17 cellular contexts compared by ENCODE assay signal in genomic region chr10:60043561-60043960, GRCh38.
DNase-seq lines count a peak whose midpoint lies in the region; ATAC-seq and TF ChIP-seq lines count a peak whose summit lies in the region.
"Had no signal": no experiment of that assay in that cellular context is flagged by ENCODE, and none has a peak within 500 bp of the region (broad histone marks: within the 10 kb centered on the region; RNA-seq: fewer than 3 reads in every experiment).

No MANE protein-coding gene starts in this region.

- ATAC-seq in GM23338 (peak; percentile 44), left lung (peak; percentile 68)

- intact Hi-C loops in left lung (cut with DNase I) (no loop called here), left ventricle myocardium inferior (cut with micrococcal nuclease) (no loop called here)

- no peaks in the 10 kb centered on the region for H4K20me1 ChIP-seq in GM23338 (replicated peaks; ENCODE audit: insufficient read depth)

- H3K27ac Mint-ChIP-seq in GM23338 (no peak overlapping the region), immature natural killer cell (no peak overlapping the region)

- H3K27me3 Mint-ChIP-seq in GM23338 (ENCODE audit: insufficient read depth, low read depth, poor library complexity) (no peaks in the 10 kb centered on the region), immature natural killer cell (ENCODE audit: low read depth in 3 of 3) (no peaks in the 10 kb centered on the region)

- no peak for TF ChIP-seq CTCF in GM23338 (conservative IDR thresholded peaks at IDR 0.05; ENCODE audit: low read depth in 2 of 2)
- no peak for TF ChIP-seq CTCF in left lung (IDR thresholded peaks at IDR 0.05)
- no peak for TF ChIP-seq CTCF in left ventricle myocardium inferior (IDR thresholded peaks at IDR 0.05; ENCODE audit: borderline replicate concordance)
- TF ChIP-seq CTCF in suprapubic skin (IDR thresholded peaks at IDR 0.05): no peak

- H3K4me1 Mint-ChIP-seq in GM23338 (peaks cover 34% of the 10 kb centered on the region), immature natural killer cell (no peaks in the 10 kb centered on the region)

- no peak overlapping the region for H3K4me3 Mint-ChIP-seq in GM23338
- H3K4me3 Mint-ChIP-seq in immature natural killer cell: no peak overlapping the region

- no peaks in the 10 kb centered on the region for H3K79me2 ChIP-seq in GM23338 (replicated peaks; ENCODE audit: insufficient read depth)

- 81% methylated on average over 3 of the region's 3 CpGs for WGBS in suprapubic skin

- H3K4me1 ChIP-seq in GM23338 (ENCODE audit: insufficient read depth): peaks cover 22% of the 10 kb centered on the region
- H3K4me1 ChIP-seq in adipocyte (ENCODE audit: control insufficient read depth, insufficient read depth, low read length): peaks cover 39% of the 10 kb centered on the region
- peaks cover 8 to 21% of the 10 kb centered on the region in 2 donors for H3K4me1 ChIP-seq in left lung
- H3K4me1 ChIP-seq in left ventricle myocardium inferior: no peaks in the 10 kb centered on the region
- peaks cover 20% of the 10 kb centered on the region for H3K4me1 ChIP-seq in suprapubic skin

- H3K9me3 Mint-ChIP-seq in GM23338 (no peaks in the 10 kb centered on the region), immature natural killer cell (no peaks in the 10 kb centered on the region)

- H3F3A ChIP-seq in GM23338 (replicated peaks; ENCODE audit: low read depth): no peaks in the 10 kb centered on the region

- no peaks in the 10 kb centered on the region for H3K27me3 ChIP-seq in GM23338 (ENCODE audit: insufficient read depth)
- no peaks in the 10 kb centered on the region for H3K27me3 ChIP-seq in adipocyte (replicated peaks; ENCODE audit: control insufficient read depth, insufficient read depth, low read length)
- no peaks in the 10 kb centered on the region for H3K27me3 ChIP-seq in left lung
- no peaks in the 10 kb centered on the region for H3K27me3 ChIP-seq in left ventricle myocardium inferior (ENCODE audit: low read depth)
- no peaks in the 10 kb centered on the region for H3K27me3 ChIP-seq in suprapubic skin

- H3K36me3 Mint-ChIP-seq in GM23338 (ENCODE audit: low read depth) (no peaks in the 10 kb centered on the region; the same call in 2 of the 3 replicates), immature natural killer cell (no peaks in the 10 kb centered on the region)

- H3K4me3 ChIP-seq in GM23338 (no peak overlapping the region), adipocyte (ENCODE audit: low read length) (no peak overlapping the region), left lung (no peak overlapping the region), left ventricle myocardium inferior (no peak overlapping the region), suprapubic skin (no peak overlapping the region)

- H3K27ac ChIP-seq in GM23338 (ENCODE audit: low read depth) (no peak overlapping the region; the same call in 1 of the 2 replicates), left lung (peak overlapping the region in 1 of 2 donors; percentile 15), substantia nigra (ENCODE audit: low read depth, low read length, poor library complexity, severe bottlenecking) (peak overlapping the region; percentile 14), left ventricle myocardium inferior (replicated peaks) (no peak overlapping the region), suprapubic skin (no peak overlapping the region)

- peak overlapping the region; percentile 35 for H3K9ac ChIP-seq in adipocyte (ENCODE audit: low read length)

- H2AFZ ChIP-seq in GM23338: no peak overlapping the region

- no peak for TF ChIP-seq POLR2A in suprapubic skin (IDR thresholded peaks at IDR 0.05)

- TF ChIP-seq EP300 in suprapubic skin (IDR thresholded peaks at IDR 0.05): no peak

- H3K4me2 ChIP-seq in GM23338: peak overlapping the region; percentile 8; the same call in 1 of the 2 replicates

- H3K9me2 ChIP-seq in GM23338 (ENCODE audit: insufficient read depth): no peaks in the 10 kb centered on the region

- no peaks in the 10 kb centered on the region for H3K36me3 ChIP-seq in GM23338 (ENCODE audit: insufficient read depth)
- no peaks in the 10 kb centered on the region for H3K36me3 ChIP-seq in adipocyte (ENCODE audit: control insufficient read depth, insufficient read depth, low read length, severe bottlenecking)
- no peaks in the 10 kb centered on the region for H3K36me3 ChIP-seq in left lung
- no peaks in the 10 kb centered on the region for H3K36me3 ChIP-seq in left ventricle myocardium inferior
- H3K36me3 ChIP-seq in suprapubic skin: no peaks in the 10 kb centered on the region

- DNase-seq in GM23338 (ENCODE audit: low spot score) (no peak), adipocyte (ENCODE audit: low read depth) (no peak), left lung (no peak), substantia nigra (lab: John Stamatoyannopoulos, UW) (no peak), left ventricle myocardium inferior (no peak), immature natural killer cell (no peak), suprapubic skin (ENCODE audit: low spot score in 2 of 2) (no peak), HT-29 (ENCODE audit: low spot score) (no peak)
- DNase-seq: C1 segment of cervical spinal cord, DMS 273 treated with DMSO at 0.1 percent for 48 hours, GF-D8, NCI-H1105 treated with DMSO at 0.1 percent for 48 hours, NCI-H1694 treated with DMSO at 0.1 percent for 48 hours, NCI-H2107, NCI-H2227 treated with DMSO at 0.1 percent for 48 hours, NCI-H524, Right ventricle myocardium superior had no signal

- no peaks in the 10 kb centered on the region for H3K9me3 ChIP-seq in adipocyte (ENCODE audit: control insufficient read depth, low read length)
- H3K9me3 ChIP-seq in left lung: no peaks in the 10 kb centered on the region
- no peaks in the 10 kb centered on the region for H3K9me3 ChIP-seq in left ventricle myocardium inferior (replicated peaks)
- no peaks in the 10 kb centered on the region for H3K9me3 ChIP-seq in suprapubic skin

TF ChIP-seq in GM23338, 12 proteins besides CTCF, POLR2A, EP300 and RAD21 (continues in another document):
- TF ChIP-seq CREB1 (CRISPR knock-in tag; IDR thresholded peaks at IDR 0.05; ENCODE audit: low read depth): no peak
- TF ChIP-seq EZH2phosphoT487 (IDR thresholded peaks at IDR 0.05; ENCODE audit: unreplicated experiment): no peak
- no peak for TF ChIP-seq ETS1 (IDR thresholded peaks at IDR 0.05)
- no peak for TF ChIP-seq POLR2AphosphoS5 (IDR thresholded peaks at IDR 0.05; ENCODE audit: low read depth)
- TF ChIP-seq NANOG (IDR thresholded peaks at IDR 0.05; ENCODE audit: borderline replicate concordance): no peak
- TF ChIP-seq STAT1 (IDR thresholded peaks at IDR 0.05; ENCODE audit: unreplicated experiment): no peak
- no peak for TF ChIP-seq REST (IDR thresholded peaks at IDR 0.05; ENCODE audit: unreplicated experiment)
